ENCODE assay signal across 1 cellular context in the genomic region with DNA sequence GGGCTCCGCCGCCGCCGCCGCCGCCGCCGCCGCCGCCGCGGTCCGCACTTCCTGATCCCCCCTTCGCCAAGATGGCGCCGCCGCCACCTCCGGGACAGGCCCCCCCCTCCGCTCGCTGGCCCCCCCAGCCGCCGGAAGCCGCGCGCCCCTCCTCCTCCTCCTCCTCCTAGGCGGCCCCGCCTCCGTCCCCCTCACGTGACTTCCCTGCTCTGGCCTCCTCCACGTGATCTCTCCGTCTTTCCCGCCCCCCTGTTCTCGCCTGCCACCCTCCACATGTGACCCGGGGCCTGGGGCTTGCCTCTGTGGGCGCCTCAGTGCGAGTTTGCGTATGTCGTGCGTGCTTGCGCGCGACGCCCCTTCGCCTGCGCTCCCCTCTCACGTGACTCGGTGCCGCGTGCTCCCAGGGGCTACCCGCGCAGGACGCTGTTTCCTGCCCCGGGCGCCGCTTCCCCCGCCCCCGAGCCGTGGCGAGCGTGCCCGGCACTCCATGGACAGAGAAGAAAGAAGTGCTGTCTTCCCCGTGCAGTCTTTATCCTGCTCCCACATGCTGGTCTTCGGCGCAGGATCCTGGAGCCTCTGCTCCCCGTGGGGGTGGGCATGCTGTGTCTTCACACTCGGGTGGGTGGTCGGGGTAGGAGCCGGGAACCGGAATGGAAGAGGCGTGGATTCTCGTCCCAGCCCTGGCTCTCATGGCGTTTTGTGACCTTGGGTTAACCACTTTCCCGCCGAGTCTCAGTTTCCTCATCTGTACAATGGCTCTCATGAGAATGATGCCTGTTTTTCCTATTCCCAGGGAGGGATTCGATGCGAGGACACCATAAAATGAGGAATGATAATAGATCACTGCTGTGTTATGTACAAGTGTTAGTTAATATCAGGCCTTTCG.
A peak's percentile ranks its signal among the peaks of the same experiment; 100 is the strongest.
TF ChIP-seq lines count a peak whose summit lies in the region.

TSS of gene UBE2Q1 (minus strand) at position 53 of the 886 bp plus-strand sequence. CDS start 109 bp downstream, outside the sequence.

TF ChIP-seq in HepG2, 621 proteins besides CTCF, POLR2A, EP300 and RAD21 (continued from another document and continues in another):
- TF ChIP-seq, protein P1, sequence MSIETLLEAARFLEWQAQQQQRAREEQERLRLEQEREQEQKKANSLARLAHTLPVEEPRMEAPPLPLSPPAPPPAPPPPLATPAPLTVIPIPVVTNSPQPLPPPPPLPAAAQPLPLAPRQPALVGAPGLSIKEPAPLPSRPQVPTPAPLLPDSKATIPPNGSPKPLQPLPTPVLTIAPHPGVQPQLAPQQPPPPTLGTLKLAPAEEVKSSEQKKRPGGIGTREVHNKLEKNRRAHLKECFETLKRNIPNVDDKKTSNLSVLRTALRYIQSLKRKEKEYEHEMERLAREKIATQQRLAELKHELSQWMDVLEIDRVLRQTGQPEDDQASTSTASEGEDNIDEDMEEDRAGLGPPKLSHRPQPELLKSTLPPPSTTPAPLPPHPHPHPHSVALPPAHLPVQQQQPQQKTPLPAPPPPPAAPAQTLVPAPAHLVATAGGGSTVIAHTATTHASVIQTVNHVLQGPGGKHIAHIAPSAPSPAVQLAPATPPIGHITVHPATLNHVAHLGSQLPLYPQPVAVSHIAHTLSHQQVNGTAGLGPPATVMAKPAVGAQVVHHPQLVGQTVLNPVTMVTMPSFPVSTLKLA (IDR thresholded peaks at IDR 0.05): peak; percentile 97
- TF ChIP-seq, protein P2, sequence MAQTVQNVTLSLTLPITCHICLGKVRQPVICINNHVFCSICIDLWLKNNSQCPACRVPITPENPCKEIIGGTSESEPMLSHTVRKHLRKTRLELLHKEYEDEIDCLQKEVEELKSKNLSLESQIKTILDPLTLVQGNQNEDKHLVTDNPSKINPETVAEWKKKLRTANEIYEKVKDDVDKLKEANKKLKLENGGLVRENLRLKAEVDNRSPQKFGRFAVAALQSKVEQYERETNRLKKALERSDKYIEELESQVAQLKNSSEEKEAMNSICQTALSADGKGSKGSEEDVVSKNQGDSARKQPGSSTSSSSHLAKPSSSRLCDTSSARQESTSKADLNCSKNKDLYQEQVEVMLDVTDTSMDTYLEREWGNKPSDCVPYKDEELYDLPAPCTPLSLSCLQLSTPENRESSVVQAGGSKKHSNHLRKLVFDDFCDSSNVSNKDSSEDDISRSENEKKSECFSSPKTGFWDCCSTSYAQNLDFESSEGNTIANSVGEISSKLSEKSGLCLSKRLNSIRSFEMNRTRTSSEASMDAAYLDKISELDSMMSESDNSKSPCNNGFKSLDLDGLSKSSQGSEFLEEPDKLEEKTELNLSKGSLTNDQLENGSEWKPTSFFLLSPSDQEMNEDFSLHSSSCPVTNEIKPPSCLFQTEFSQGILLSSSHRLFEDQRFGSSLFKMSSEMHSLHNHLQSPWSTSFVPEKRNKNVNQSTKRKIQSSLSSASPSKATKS (CRISPR knock-in tag; IDR thresholded peaks at IDR 0.05): peak; percentile 99
- peak; percentile 85 for TF ChIP-seq GABPB1 (CRISPR knock-in tag; IDR thresholded peaks at IDR 0.05)
- peak; percentile 81 for TF ChIP-seq PHF20 (CRISPR knock-in tag; IDR thresholded peaks at IDR 0.05)
- peak; percentile 100 for TF ChIP-seq REL (CRISPR knock-in tag; conservative IDR thresholded peaks at IDR 0.05)
- no peak; the same call in 1 of the 2 replicates for TF ChIP-seq SIX4 (CRISPR knock-in tag; IDR thresholded peaks at IDR 0.05)
- TF ChIP-seq CENPT (CRISPR knock-in tag; IDR thresholded peaks at IDR 0.05; ENCODE audit: low read depth): peak; percentile 95; the same call in 1 of the 2 replicates
- peak; percentile 94 for TF ChIP-seq ZNF790 (CRISPR knock-in tag; IDR thresholded peaks at IDR 0.05; ENCODE audit: borderline replicate concordance)
- peak; percentile 66; the same call in 1 of the 2 replicates for TF ChIP-seq CENPBD1 (CRISPR knock-in tag; IDR thresholded peaks at IDR 0.05; ENCODE audit: borderline replicate concordance, low read depth)
- TF ChIP-seq NCOA5 (CRISPR knock-in tag; IDR thresholded peaks at IDR 0.05): no peak
- TF ChIP-seq MTF1 (CRISPR knock-in tag; IDR thresholded peaks at IDR 0.05): peak; percentile 82
- peak; percentile 77; the same call in 1 of the 2 replicates for TF ChIP-seq ELF3 (CRISPR knock-in tag; IDR thresholded peaks at IDR 0.05)
- TF ChIP-seq ZNF777 (CRISPR knock-in tag; IDR thresholded peaks at IDR 0.05): peak; percentile 73
- TF ChIP-seq CSRNP2 (CRISPR knock-in tag; conservative IDR thresholded peaks at IDR 0.05; ENCODE audit: low read depth): peak; percentile 94
- TF ChIP-seq ZNF468 (CRISPR knock-in tag; IDR thresholded peaks at IDR 0.05): 0 out of 2 replicates have a peak, but pooled peaks have one; percentile 67
- peak; percentile 68 for TF ChIP-seq TBL1XR1 (IDR thresholded peaks at IDR 0.05; ENCODE audit: borderline replicate concordance, low read length, partially characterized antibody)
- TF ChIP-seq ZBTB21 (CRISPR knock-in tag; IDR thresholded peaks at IDR 0.05): 0 out of 2 replicates have a peak, but pooled peaks have one; percentile 9
- peak; percentile 91 for TF ChIP-seq YEATS2 (CRISPR knock-in tag; IDR thresholded peaks at IDR 0.05; ENCODE audit: borderline replicate concordance)
- no peak; the same call in 1 of the 2 replicates for TF ChIP-seq ZNF24 (IDR thresholded peaks at IDR 0.05)
- peak; percentile 73; the same call in 1 of the 2 replicates for TF ChIP-seq AKAP8 (CRISPR knock-in tag; IDR thresholded peaks at IDR 0.05)
- no peak for TF ChIP-seq XBP1 (CRISPR knock-in tag; IDR thresholded peaks at IDR 0.05)
- TF ChIP-seq MXD4 (CRISPR knock-in tag; IDR thresholded peaks at IDR 0.05): peak; percentile 94
- TF ChIP-seq MLXIP (CRISPR knock-in tag; IDR thresholded peaks at IDR 0.05; ENCODE audit: borderline replicate concordance): peak; percentile 87
- peak; percentile 92; the same call in 1 of the 2 replicates for TF ChIP-seq ZNF713 (CRISPR knock-in tag; IDR thresholded peaks at IDR 0.05)
- TF ChIP-seq MTA3 (CRISPR knock-in tag; IDR thresholded peaks at IDR 0.05): no peak
- TF ChIP-seq RFXANK (CRISPR knock-in tag; IDR thresholded peaks at IDR 0.05): 0 out of 2 replicates have a peak, but pooled peaks have one; percentile 33
- TF ChIP-seq, protein P3, sequence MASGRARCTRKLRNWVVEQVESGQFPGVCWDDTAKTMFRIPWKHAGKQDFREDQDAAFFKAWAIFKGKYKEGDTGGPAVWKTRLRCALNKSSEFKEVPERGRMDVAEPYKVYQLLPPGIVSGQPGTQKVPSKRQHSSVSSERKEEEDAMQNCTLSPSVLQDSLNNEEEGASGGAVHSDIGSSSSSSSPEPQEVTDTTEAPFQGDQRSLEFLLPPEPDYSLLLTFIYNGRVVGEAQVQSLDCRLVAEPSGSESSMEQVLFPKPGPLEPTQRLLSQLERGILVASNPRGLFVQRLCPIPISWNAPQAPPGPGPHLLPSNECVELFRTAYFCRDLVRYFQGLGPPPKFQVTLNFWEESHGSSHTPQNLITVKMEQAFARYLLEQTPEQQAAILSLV (CRISPR knock-in tag; IDR thresholded peaks at IDR 0.05; ENCODE audit: borderline replicate concordance): peak; percentile 86
- peak; percentile 81; the same call in 1 of the 2 replicates for TF ChIP-seq GTF3A (CRISPR knock-in tag; conservative IDR thresholded peaks at IDR 0.05)
- peak; percentile 99 for TF ChIP-seq ZMAT3 (CRISPR knock-in tag; conservative IDR thresholded peaks at IDR 0.05)
- TF ChIP-seq, protein P4, sequence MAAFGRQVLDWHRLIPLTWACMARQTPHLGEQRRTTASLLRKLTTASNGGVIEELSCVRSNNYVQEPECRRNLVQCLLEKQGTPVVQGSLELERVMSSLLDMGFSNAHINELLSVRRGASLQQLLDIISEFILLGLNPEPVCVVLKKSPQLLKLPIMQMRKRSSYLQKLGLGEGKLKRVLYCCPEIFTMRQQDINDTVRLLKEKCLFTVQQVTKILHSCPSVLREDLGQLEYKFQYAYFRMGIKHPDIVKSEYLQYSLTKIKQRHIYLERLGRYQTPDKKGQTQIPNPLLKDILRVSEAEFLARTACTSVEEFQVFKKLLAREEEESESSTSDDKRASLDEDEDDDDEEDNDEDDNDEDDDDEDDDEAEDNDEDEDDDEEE (CRISPR knock-in tag; IDR thresholded peaks at IDR 0.05): peak; percentile 100
- TF ChIP-seq, protein P5, sequence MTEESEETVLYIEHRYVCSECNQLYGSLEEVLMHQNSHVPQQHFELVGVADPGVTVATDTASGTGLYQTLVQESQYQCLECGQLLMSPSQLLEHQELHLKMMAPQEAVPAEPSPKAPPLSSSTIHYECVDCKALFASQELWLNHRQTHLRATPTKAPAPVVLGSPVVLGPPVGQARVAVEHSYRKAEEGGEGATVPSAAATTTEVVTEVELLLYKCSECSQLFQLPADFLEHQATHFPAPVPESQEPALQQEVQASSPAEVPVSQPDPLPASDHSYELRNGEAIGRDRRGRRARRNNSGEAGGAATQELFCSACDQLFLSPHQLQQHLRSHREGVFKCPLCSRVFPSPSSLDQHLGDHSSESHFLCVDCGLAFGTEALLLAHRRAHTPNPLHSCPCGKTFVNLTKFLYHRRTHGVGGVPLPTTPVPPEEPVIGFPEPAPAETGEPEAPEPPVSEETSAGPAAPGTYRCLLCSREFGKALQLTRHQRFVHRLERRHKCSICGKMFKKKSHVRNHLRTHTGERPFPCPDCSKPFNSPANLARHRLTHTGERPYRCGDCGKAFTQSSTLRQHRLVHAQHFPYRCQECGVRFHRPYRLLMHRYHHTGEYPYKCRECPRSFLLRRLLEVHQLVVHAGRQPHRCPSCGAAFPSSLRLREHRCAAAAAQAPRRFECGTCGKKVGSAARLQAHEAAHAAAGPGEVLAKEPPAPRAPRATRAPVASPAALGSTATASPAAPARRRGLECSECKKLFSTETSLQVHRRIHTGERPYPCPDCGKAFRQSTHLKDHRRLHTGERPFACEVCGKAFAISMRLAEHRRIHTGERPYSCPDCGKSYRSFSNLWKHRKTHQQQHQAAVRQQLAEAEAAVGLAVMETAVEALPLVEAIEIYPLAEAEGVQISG (CRISPR knock-in tag; IDR thresholded peaks at IDR 0.05): peak; percentile 92
- peak; percentile 96 for TF ChIP-seq ZBTB2 (CRISPR knock-in tag; IDR thresholded peaks at IDR 0.05; ENCODE audit: low read depth)
- TF ChIP-seq CENPX (CRISPR knock-in tag; IDR thresholded peaks at IDR 0.05): no peak
- TF ChIP-seq ETS1 (CRISPR knock-in tag; IDR thresholded peaks at IDR 0.05): peak; percentile 92; the same call in 1 of the 2 replicates
- TF ChIP-seq CBFB (CRISPR knock-in tag; IDR thresholded peaks at IDR 0.05): peak; percentile 70; the same call in 1 of the 2 replicates
